Comparison of ENCODE assay signal across 15 cellular contexts in the genomic region with DNA sequence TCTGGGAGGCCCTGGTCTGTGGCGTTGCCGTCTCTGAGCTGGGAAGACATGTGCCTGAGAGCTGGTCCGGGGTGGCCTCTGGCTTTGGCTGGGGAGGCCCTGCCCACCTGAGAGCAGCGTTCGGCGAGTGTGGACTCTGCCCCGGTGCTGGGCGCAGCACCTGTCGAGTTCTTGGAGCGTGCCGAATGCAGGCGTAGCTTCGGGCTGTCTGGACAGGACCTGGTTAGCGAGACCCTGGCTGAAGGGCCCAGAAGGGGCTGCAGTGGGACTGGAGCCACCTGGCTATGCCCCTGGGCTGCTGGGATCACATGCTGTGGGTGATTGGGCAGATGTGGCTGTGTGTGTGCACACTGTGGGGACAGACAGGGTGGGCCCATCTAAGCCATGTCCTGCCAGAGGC. TPM values are rescaled to one million over a fixed set of nuclear protein-coding genes. Genes with fewer than 3 reads are reported as not detected.
DNase-seq lines count a peak whose midpoint lies in the region; ATAC-seq, FAIRE-seq and TF ChIP-seq lines count a peak whose summit lies in the region.
"Had no signal": no experiment of that assay in that cellular context is flagged by ENCODE, and none has a peak within 500 bp of the region (broad histone marks: within the 10 kb centered on the region; RNA-seq: fewer than 3 reads in every experiment).

No MANE protein-coding gene starts in this region.

- H3K27me3 ChIP-seq in BLaER1 (no peaks in the 10 kb centered on the region), RWPE2 (ENCODE audit: insufficient read depth, poor library complexity, severe bottlenecking) (no peaks in the 10 kb centered on the region), layer of hippocampus (ENCODE audit: control insufficient read depth, insufficient read depth, low read length) (no peaks in the 10 kb centered on the region), psoas muscle (ENCODE audit: insufficient read depth in 3 of 3, low read length in 2 of 3) (no peaks in the 10 kb centered on the region), A673 (replicated peaks; ENCODE audit: insufficient read depth, low read depth, low read length, poor library complexity) (no peaks in the 10 kb centered on the region)

- H3K4me2 ChIP-seq in BLaER1, result peak overlapping the region; percentile 89

- 67 to 83% (median 72%) methylated on average over 14 of the region's 14 CpGs for WGBS in psoas muscle, 3 donors

- FAIRE-seq in RCC 7860 (lab: Jason Lieb, UNC), result no peak

- H3K4me3 ChIP-seq in BLaER1, result no peak overlapping the region
- H3K4me3 ChIP-seq in RWPE2 (ENCODE audit: severe bottlenecking), result no peak overlapping the region
- H3K4me3 ChIP-seq in psoas muscle, result no peak overlapping the region
- no peak overlapping the region for H3K4me3 ChIP-seq in A673 (ENCODE audit: low read depth, low read length, poor library complexity, severe bottlenecking)
- H3K4me3 ChIP-seq: lower lobe of right lung had no signal

- H4K20me1 ChIP-seq in BLaER1, result peaks cover 100% of the 10 kb centered on the region

- TF ChIP-seq CTCF in RWPE2 (IDR thresholded peaks at IDR 0.05; ENCODE audit: poor library complexity, severe bottlenecking) (no peak), psoas muscle (IDR thresholded peaks at IDR 0.05) (no peak), A673 (conservative IDR thresholded peaks at IDR 0.05; ENCODE audit: low read depth, low read length) (no peak)

- H3K36me3 ChIP-seq in BLaER1 (no peaks in the 10 kb centered on the region; the same call in 1 of the 2 replicates), RWPE2 (ENCODE audit: low read depth) (no peaks in the 10 kb centered on the region), psoas muscle (ENCODE audit: insufficient read depth in 1 of 2, low read depth in 1 of 2) (no peaks in the 10 kb centered on the region), A673 (ENCODE audit: insufficient read depth, low read length, poor library complexity, severe bottlenecking) (no peaks in the 10 kb centered on the region)
- H3K36me3 ChIP-seq: lower lobe of right lung had no signal

- H3K4me1 ChIP-seq in BLaER1, result peaks cover 100% of the 10 kb centered on the region
- peaks cover 47% of the 10 kb centered on the region for H3K4me1 ChIP-seq in RWPE2 (ENCODE audit: insufficient read depth, poor library complexity, severe bottlenecking)
- peaks cover 100% of the 10 kb centered on the region for H3K4me1 ChIP-seq in psoas muscle
- peaks cover 25% of the 10 kb centered on the region for H3K4me1 ChIP-seq in A673 (ENCODE audit: insufficient read depth, low read length, poor library complexity, severe bottlenecking)

- H3K9me3 ChIP-seq in BLaER1 (no peaks in the 10 kb centered on the region), RWPE2 (ENCODE audit: severe bottlenecking) (no peaks in the 10 kb centered on the region), psoas muscle (no peaks in the 10 kb centered on the region), A673 (ENCODE audit: low read depth, low read length, poor library complexity, severe bottlenecking) (no peaks in the 10 kb centered on the region)
- H3K9me3 ChIP-seq: lower lobe of right lung had no signal

- intact Hi-C loops in psoas muscle (cut with DNase I) (no loop called here), A673 (cut with micrococcal nuclease; ENCODE audit: unreplicated experiment) (no loop called here)

- peak overlapping the region; percentile 41; the same call in 1 of the 2 replicates for H3K9ac ChIP-seq in BLaER1

- no peak for ATAC-seq in RWPE2 (ENCODE audit: low read depth)
- ATAC-seq in psoas muscle, result no peak
- no peak for ATAC-seq in HG03520 (IDR thresholded peaks at IDR 0.05; ENCODE audit: unreplicated experiment)
- ATAC-seq: stimulated activated naive CD8-positive, alpha-beta T cell treated with anti-CD3 and anti-CD28 coated beads, Interleukin-15, Interleukin-2, amounts not matched to agents 100 U/mL and 50 U/mL, for 24 hours had no signal

- BruUV-seq in A673 (replicated peaks; lab: Mats Ljungman, UMichigan), result no TSS peak

- DNase-seq in RWPE2 (ENCODE audit: low spot score) (no peak), psoas muscle (no peak), RCC 7860 (ENCODE audit: low spot score) (no peak), GM03348 (ENCODE audit: low spot score) (no peak), A673 (ENCODE audit: low spot score) (no peak)
- DNase-seq: activated B cell treated with CpG ODN at 0.5 μM for 24 hours; cerebellar nuclear complex; foreskin melanocyte; NCI-H146; stimulated activated CD4-positive, alpha-beta T cell treated with anti-CD3 and anti-CD28 coated beads, Interleukin-15, amount 100 ng/mL, for 24 hours; stimulated activated naive CD8-positive, alpha-beta T cell treated with anti-CD3 and anti-CD28 coated beads, Interleukin-15, Interleukin-2, amounts not matched to agents 100 U/mL and 50 U/mL, for 24 hours had no signal

- CTCF ChIA-PET in A673 (lab: Charles Lee), result no interaction called here

- POLR2A ChIA-PET in A673 (lab: Charles Lee; ENCODE audit: low non-redundant PET), result no interaction called here

- H3K27ac ChIP-seq in BLaER1, result peak overlapping the region; percentile 18; the same call in 1 of the 2 replicates
- peak overlapping the region; percentile 95 for H3K27ac ChIP-seq in RWPE2 (ENCODE audit: poor library complexity, severe bottlenecking)
- peak overlapping the region; percentile 22 for H3K27ac ChIP-seq in layer of hippocampus (ENCODE audit: low read depth, low read length)
- H3K27ac ChIP-seq in psoas muscle, result peak overlapping the region; percentile 92
- H3K27ac ChIP-seq in A673 (ENCODE audit: low read depth, low read length, poor library complexity, severe bottlenecking), result no peak overlapping the region
- H3K27ac ChIP-seq: lower lobe of right lung had no signal

RNA-seq across cellular contexts. Expression of gene RXRA, which starts 56.5 kb away (rescaled TPM):
- total RNA-seq in psoas muscle, result 100 to 1,000 TPM in 3 of 4 donors, 10 to 100 TPM in 1; 84.3 to 192 (median 147) TPM
- 100 to 1,000 TPM in 1 of 3 donors, 10 to 100 TPM in 2; 37.7 to 156 (median 76.4) TPM for polyA plus RNA-seq in psoas muscle
- 50.7 and 54.1 TPM in 2 replicates for total RNA-seq in A673 (2021)
